In the genomic region with DNA sequence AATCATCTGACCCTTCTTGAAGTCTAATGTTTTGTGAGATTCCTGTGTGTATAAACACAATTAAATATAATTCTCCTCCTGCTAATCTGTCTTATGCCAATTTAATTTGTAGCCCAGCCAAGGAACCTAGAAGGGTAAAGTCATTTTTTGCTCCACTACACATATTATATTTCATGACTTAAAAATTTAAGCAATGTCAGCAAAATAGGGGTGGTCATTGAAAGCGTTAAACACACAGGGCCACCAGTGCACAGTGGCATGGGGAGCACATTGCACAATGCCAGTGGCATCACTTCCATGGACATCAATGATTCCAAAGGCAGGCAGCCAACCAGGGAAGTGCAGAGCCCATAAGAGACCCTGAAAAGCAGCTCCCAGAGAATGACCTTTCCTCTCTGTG, we compare ENCODE assay signal across 33 cellular contexts.
"Had no signal": no experiment of that assay in that cellular context is flagged by ENCODE, and none has a peak within 500 bp of the region (broad histone marks: within the 10 kb centered on the region; RNA-seq: fewer than 3 reads in every experiment).

No MANE protein-coding gene starts in this region.

- FAIRE-seq: astrocyte, TTC549 had no signal

- H3K4me1 ChIP-seq: adrenal gland, body of pancreas, breast epithelium had no signal

- ATAC-seq: activated CD8-positive, alpha-beta T cell treated with anti-CD3 and anti-CD28 coated beads for 36 hours; activated naive CD4-positive, alpha-beta T cell treated with anti-CD3 and anti-CD28 coated beads, Interleukin-2, amount 50 U/mL, for 72 hours; activated T-cell treated with anti-CD3 and anti-CD28 coated beads, Interleukin-2, amount 50 U/mL, for 4 hours; activated T-cell treated with anti-CD3 and anti-CD28 coated beads, Interleukin-2, amount 50 U/mL, for 72 hours; activated T-helper 17 cell treated with anti-CD3 and anti-CD28 coated beads, Interleukin-2, amount 50 U/mL, for 72 hours; body of pancreas had no signal

- H3K27me3 ChIP-seq: adrenal gland, body of pancreas, brain microvascular endothelial cell, breast epithelium had no signal

- H3K27ac ChIP-seq: adrenal gland, body of pancreas, brain microvascular endothelial cell, breast epithelium, VCaP had no signal

- DNase-seq: activated B cell treated with CpG ODN at 0.5 μM for 24 hours; activated CD4-positive, alpha-beta memory T cell treated with anti-CD3 and anti-CD28 coated beads for 36 hours; activated CD4-positive, alpha-beta T cell treated with anti-CD3 and anti-CD28 coated beads for 4 hours; activated CD4-positive, alpha-beta T cell treated with anti-CD3 and anti-CD28 coated beads, Interleukin-2, amount 10 ng/mL, durations not matched to agents 24 days and 14 days; activated CD4-positive, alpha-beta T cell treated with anti-CD3 and anti-CD28 coated beads, Interleukin-2, amount 50 U/mL, for 1 hour; activated CD4-positive, alpha-beta T cell treated with anti-CD3 and anti-CD28 coated beads, Interleukin-2, amount 50 U/mL, for 4 hours; activated CD4-positive, CD25-positive, alpha-beta regulatory T cell treated with anti-CD3 and anti-CD28 coated beads, Interleukin-2, amount 50 U/mL, for 72 hours; activated CD8-positive, alpha-beta memory T cell treated with anti-CD3 and anti-CD28 coated beads, Interleukin-2, amount 50 U/mL, for 4 hours; activated CD8-positive, alpha-beta T cell treated with anti-CD3 and anti-CD28 coated beads for 36 hours; activated effector memory CD4-positive, alpha-beta T cell treated with anti-CD3 and anti-CD28 coated beads, Interleukin-2, amount 50 U/mL, for 16 hours; activated gamma-delta T cell treated with Interleukin-2 at 50 U/mL for 16 hours; activated naive CD4-positive, alpha-beta T cell; activated naive CD4-positive, alpha-beta T cell treated with anti-CD3 and anti-CD28 coated beads for 36 hours; activated naive CD4-positive, alpha-beta T cell treated with anti-CD3 and anti-CD28 coated beads, Interleukin-2, amount 50 U/mL, for 16 hours; activated naive CD8-positive, alpha-beta T cell treated with anti-CD3 and anti-CD28 coated beads for 36 hours; activated T-cell treated with anti-CD3 and anti-CD28 coated beads for 4 hours; activated T-cell treated with anti-CD3 and anti-CD28 coated beads, Interleukin-2, amount 50 U/mL, for 1 hour; activated T-cell treated with anti-CD3 and anti-CD28 coated beads, Interleukin-2, amount 50 U/mL, for 4 hours; activated T-cell treated with anti-CD3 and anti-CD28 coated beads, Interleukin-2, amount 50 U/mL, for 72 hours; adrenal gland; amniotic stem cell; aorta; body of pancreas; brain microvascular endothelial cell; central memory CD4-positive, alpha-beta T cell; T-helper 2 cell; T-helper 9 cell had no signal

- H3K9me3 ChIP-seq: adrenal gland had no signal

- H3K36me3 ChIP-seq: adrenal gland, brain microvascular endothelial cell, breast epithelium had no signal

- H3K4me3 ChIP-seq: adrenal gland, body of pancreas, breast epithelium had no signal
